ENCODE assay signal across 31 cellular contexts in genomic region chr6:152705327-152705726, GRCh38. TPM values are rescaled to one million over a fixed set of nuclear protein-coding genes. Genes with fewer than 3 reads are reported as not detected.
"Had no signal": no experiment of that assay in that cellular context is flagged by ENCODE, and none has a peak within 500 bp of the region (broad histone marks: within the 10 kb centered on the region; RNA-seq: fewer than 3 reads in every experiment).

No MANE protein-coding gene starts in this region.

- FAIRE-seq: astrocyte, bronchial epithelial cell had no signal

- H3K4me3 ChIP-seq: coronary artery, dorsolateral prefrontal cortex, esophagus muscularis mucosa, gastroesophageal sphincter, heart right ventricle had no signal

- ATAC-seq: activated CD4-positive, alpha-beta T cell treated with anti-CD3 and anti-CD28 coated beads for 36 hours; activated CD8-positive, alpha-beta T cell treated with anti-CD3 and anti-CD28 coated beads, Interleukin-2, amount 10 ng/mL, durations not matched to agents 7 days and 5 days; activated T-cell treated with anti-CD3 and anti-CD28 coated beads, Interleukin-2, amount 50 U/mL, for 72 hours; gastroesophageal sphincter; heart right ventricle had no signal

- H3K27me3 ChIP-seq: brain microvascular endothelial cell, esophagus muscularis mucosa, gastroesophageal sphincter had no signal

- H3K36me3 ChIP-seq: brain microvascular endothelial cell, esophagus muscularis mucosa, gastroesophageal sphincter, heart right ventricle had no signal

- DNase-seq: activated CD4-positive, alpha-beta memory T cell treated with anti-CD3 and anti-CD28 coated beads for 36 hours; activated CD4-positive, alpha-beta T cell treated with anti-CD3 and anti-CD28 coated beads for 36 hours; activated CD4-positive, alpha-beta T cell treated with anti-CD3 and anti-CD28 coated beads, Interleukin-2, amount 10 ng/mL, durations not matched to agents 24 days and 14 days; activated CD4-positive, CD25-positive, alpha-beta regulatory T cell; activated CD4-positive, CD25-positive, alpha-beta regulatory T cell treated with anti-CD3 and anti-CD28 coated beads, Interleukin-2, amount 50 U/mL, for 72 hours; activated CD8-positive, alpha-beta memory T cell treated with anti-CD3 and anti-CD28 coated beads, Interleukin-2, amount 50 U/mL, for 48 hours; activated CD8-positive, alpha-beta T cell treated with anti-CD3 and anti-CD28 coated beads, Interleukin-2, amount 10 ng/mL, durations not matched to agents 7 days and 5 days; activated gamma-delta T cell; activated naive CD4-positive, alpha-beta T cell; activated naive CD4-positive, alpha-beta T cell treated with anti-CD3 and anti-CD28 coated beads, Interleukin-2, amount 10 ng/mL, durations not matched to agents 7 days and 5 days; activated T-cell treated with anti-CD3 and anti-CD28 coated beads for 4 hours; activated T-cell treated with anti-CD3 and anti-CD28 coated beads, Interleukin-2, amount 50 U/mL, for 24 hours; activated T-cell treated with anti-CD3 and anti-CD28 coated beads, Interleukin-2, amount 50 U/mL, for 72 hours; amniotic stem cell; anterior cingulate cortex; brain microvascular endothelial cell; dorsolateral prefrontal cortex; effector memory CD4-positive, alpha-beta T cell; endodermal cell; erythroblast; foreskin melanocyte; heart right ventricle; T-helper 2 cell had no signal

- H3K27ac ChIP-seq: brain microvascular endothelial cell, coronary artery, dorsolateral prefrontal cortex, esophagus muscularis mucosa, gastroesophageal sphincter had no signal

- H3K4me1 ChIP-seq: gastroesophageal sphincter had no signal

RNA-seq across cellular contexts. Expression of gene MYCT1, which starts 7.6 kb away (rescaled TPM):
- total RNA-seq: activated CD4-positive, alpha-beta memory T cell treated with anti-CD3 and anti-CD28 coated beads for 36 hours; activated CD4-positive, alpha-beta T cell treated with anti-CD3 and anti-CD28 coated beads for 36 hours; activated CD4-positive, alpha-beta T cell treated with anti-CD3 and anti-CD28 coated beads, Interleukin-2, amount 10 ng/mL, durations not matched to agents 24 days and 14 days; activated CD8-positive, alpha-beta T cell treated with anti-CD3 and anti-CD28 coated beads, Interleukin-2, amount 10 ng/mL, durations not matched to agents 7 days and 5 days; activated T-cell treated with anti-CD3 and anti-CD28 coated beads, Interleukin-2, amount 50 U/mL, for 72 hours; fibroblast of lung; T-helper 1 cell treated with Interleukin-12 subunit alpha and Interleukin-12 subunit beta and Interleukin-4 antibody, amounts not matched to agents 30 ng/mL and 1 ng/mL, for 36 hours had no signal
- polyA plus RNA-seq: fibroblast of lung had no signal

RNA-seq across cellular contexts. Expression of gene VIP, which starts 45.3 kb away (rescaled TPM):
- total RNA-seq: activated CD4-positive, alpha-beta memory T cell treated with anti-CD3 and anti-CD28 coated beads for 36 hours; activated CD4-positive, alpha-beta T cell treated with anti-CD3 and anti-CD28 coated beads for 36 hours; activated CD4-positive, alpha-beta T cell treated with anti-CD3 and anti-CD28 coated beads, Interleukin-2, amount 10 ng/mL, durations not matched to agents 24 days and 14 days; activated CD8-positive, alpha-beta T cell treated with anti-CD3 and anti-CD28 coated beads, Interleukin-2, amount 10 ng/mL, durations not matched to agents 7 days and 5 days; activated T-cell treated with anti-CD3 and anti-CD28 coated beads, Interleukin-2, amount 50 U/mL, for 72 hours; endodermal cell; fibroblast of lung; fibroblast of villous mesenchyme; T-helper 1 cell treated with Interleukin-12 subunit alpha and Interleukin-12 subunit beta and Interleukin-4 antibody, amounts not matched to agents 30 ng/mL and 1 ng/mL, for 36 hours had no signal
- polyA plus RNA-seq: fibroblast of lung had no signal
